ENCODE assay signal across 10 cellular contexts in genomic region chr19:50794778-50795664, GRCh38. TPM values are rescaled to one million over a fixed set of nuclear protein-coding genes. Genes with fewer than 3 reads are reported as not detected.
DNase-seq lines count a peak whose midpoint lies in the region; ATAC-seq, FAIRE-seq and TF ChIP-seq lines count a peak whose summit lies in the region.
"Had no signal": no experiment of that assay in that cellular context is flagged by ENCODE, and none has a peak within 500 bp of the region (broad histone marks: within the 10 kb centered on the region; RNA-seq: fewer than 3 reads in every experiment).

No MANE protein-coding gene starts in this region.

- H3K27me3 ChIP-seq in mammary epithelial cell (ENCODE audit: insufficient read depth, low read length) = no peaks in the 10 kb centered on the region

- WGBS in A549 (ENCODE audit: missing lambda C conversion rate) = 50% methylated on average over 17 of the region's 23 CpGs
- 60% methylated on average over 14 of the region's 23 CpGs for WGBS in mammary epithelial cell (ENCODE audit: low coverage, missing lambda C conversion rate)

- DNase-seq in A549 (ENCODE audit: low read depth in 1 of 2, low spot score in 1 of 2) (peak in 1 of 2 experiments; percentile 67), NCI-H524 treated with DMSO at 0.1 percent for 48 hours (lab: John Stamatoyannopoulos, UW) (peak; percentile 26), mammary epithelial cell (no peak), HPDE6-E6E7 (ENCODE audit: extremely low spot score) (no peak), islet precursor cell (no peak), GM19240 (ENCODE audit: insufficient read length, low spot score) (no peak)
- DNase-seq: head of caudate nucleus, T-helper 9 cell had no signal

- BruUV-seq in mammary epithelial cell (replicated peaks; lab: Mats Ljungman, UMichigan) = no TSS peak

- no peak overlapping the region for H2AFZ ChIP-seq in mammary epithelial cell (ENCODE audit: low read depth, low read length)

- ATAC-seq in A549 = peak; percentile 31 to 62
- ATAC-seq in GM18511 (IDR thresholded peaks at IDR 0.05; ENCODE audit: unreplicated experiment) = no peak

- POLR2A ChIA-PET in A549 (lab: Yijun Ruan, JAX) = interaction anchor here (0.6 to 3.1 kb wide), 4 partner anchors 9 to 127 kb away, joined by 3 to 26 read pairs (median 6); no protein-coding TSS in a partner anchor

- H3K27ac ChIP-seq in A549 = no peak overlapping the region
- H3K27ac ChIP-seq in mammary epithelial cell (ENCODE audit: insufficient read depth, low read depth, low read length) = no peak overlapping the region

- peaks cover 21% of the 10 kb centered on the region for H3K36me3 ChIP-seq in mammary epithelial cell (ENCODE audit: insufficient read depth, low read length)

- CTCF ChIA-PET in A549 (lab: Yijun Ruan, JAX) = interaction anchor here (0.7 to 11.9 kb wide), 6 partner anchors 10 to 257 kb away, joined by 3 to 121 read pairs (median 3); no protein-coding TSS in a partner anchor
- CTCF ChIA-PET in mammary epithelial cell (lab: Charles Lee; ENCODE audit: low non-redundant PET) = no interaction called here

- no peak overlapping the region for H3K9ac ChIP-seq in mammary epithelial cell (ENCODE audit: insufficient read depth, low read length)

- H3K9me3 ChIP-seq in A549 = no peaks in the 10 kb centered on the region
- H3K9me3 ChIP-seq in mammary epithelial cell (replicated peaks; ENCODE audit: insufficient read depth, low read length) = no peaks in the 10 kb centered on the region

- peaks cover 27% of the 10 kb centered on the region for H3K79me2 ChIP-seq in mammary epithelial cell (ENCODE audit: insufficient read depth, low read length)

- TF ChIP-seq POLR2A in A549 (IDR thresholded peaks at IDR 0.05; ENCODE audit: low read length) (peak; percentile 33; the same call in 1 of the 2 replicates), GM10847 (IDR thresholded peaks at IDR 0.05; ENCODE audit: extremely low read depth, insufficient read length) (peak; percentile 48)

- H3K4me2 ChIP-seq in A549 (0 out of 3 replicates have a peak overlapping the region, but pooled peaks have one; percentile 0), mammary epithelial cell (ENCODE audit: insufficient read depth, low read depth, low read length) (no peak overlapping the region)

- peaks cover 7% of the 10 kb centered on the region for H4K20me1 ChIP-seq in mammary epithelial cell (ENCODE audit: insufficient read depth, low read length)

- peak; percentile 13 for FAIRE-seq in A549 (lab: Jason Lieb, UNC)

- H3K4me1 ChIP-seq in A549 (peaks cover 9% of the 10 kb centered on the region; the same call in 2 of the 3 replicates), mammary epithelial cell (ENCODE audit: insufficient read depth, low read length) (no peaks in the 10 kb centered on the region)

- intact Hi-C loops in mammary epithelial cell (cut with micrococcal nuclease) = loop anchor here (2.0 kb wide), 1 partner anchor 128 kb away; no protein-coding TSS in a partner anchor

- no peak overlapping the region for H3K4me3 ChIP-seq in A549
- H3K4me3 ChIP-seq in mammary epithelial cell (replicated peaks in 1 of 3; ENCODE audit: insufficient read depth in 1 of 3, low read depth in 2 of 3, low read length in 3 of 3) = no peak overlapping the region

- in situ Hi-C loops in mammary epithelial cell (cut with MboI; ENCODE audit: low sequenced_read_pairs in 2 of 2) = loop anchor here in 1 of 2 donors (10.0 to 25.0 kb wide), 2 partner anchors 130 to 258 kb away; no protein-coding TSS in a partner anchor

- dilution Hi-C loops in mammary epithelial cell (cut with HindIII; ENCODE audit: low sequenced_read_pairs) = loop anchor here (5.0 kb wide), 1 partner anchor 92 kb away; no protein-coding TSS in a partner anchor

- TF ChIP-seq EP300 in A549 (IDR thresholded peaks at IDR 0.05) = no peak

- no peak for TF ChIP-seq RAD21 in A549 (conservative IDR thresholded peaks at IDR 0.05 in 1 of 2, IDR thresholded peaks at IDR 0.05 in 1 of 2)

- no peak; the same call in 2 of the 3 replicates for TF ChIP-seq CTCF in A549 (IDR thresholded peaks at IDR 0.05)
- peak; percentile 19 to 47 for TF ChIP-seq CTCF in mammary epithelial cell (conservative IDR thresholded peaks at IDR 0.05 in 1 of 2, IDR thresholded peaks at IDR 0.05 in 1 of 2; ENCODE audit: extremely low read depth in 1 of 2, insufficient read depth in 1 of 2, low read depth in 1 of 2, low read length in 2 of 2)

TF ChIP-seq in A549, 52 proteins besides CTCF, POLR2A, EP300 and RAD21 (continues in another document):
- TF ChIP-seq, protein P1, sequence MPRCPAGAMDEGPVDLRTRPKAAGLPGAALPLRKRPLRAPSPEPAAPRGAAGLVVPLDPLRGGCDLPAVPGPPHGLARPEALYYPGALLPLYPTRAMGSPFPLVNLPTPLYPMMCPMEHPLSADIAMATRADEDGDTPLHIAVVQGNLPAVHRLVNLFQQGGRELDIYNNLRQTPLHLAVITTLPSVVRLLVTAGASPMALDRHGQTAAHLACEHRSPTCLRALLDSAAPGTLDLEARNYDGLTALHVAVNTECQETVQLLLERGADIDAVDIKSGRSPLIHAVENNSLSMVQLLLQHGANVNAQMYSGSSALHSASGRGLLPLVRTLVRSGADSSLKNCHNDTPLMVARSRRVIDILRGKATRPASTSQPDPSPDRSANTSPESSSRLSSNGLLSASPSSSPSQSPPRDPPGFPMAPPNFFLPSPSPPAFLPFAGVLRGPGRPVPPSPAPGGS (IDR thresholded peaks at IDR 0.05) = 0 out of 3 replicates have a peak, but pooled peaks have one; percentile 17
- TF ChIP-seq JUN (IDR thresholded peaks at IDR 0.05) = peak; percentile 56 to 91
- peak; percentile 69 for TF ChIP-seq RARB (CRISPR knock-in tag; IDR thresholded peaks at IDR 0.05)
- TF ChIP-seq SMC3 (IDR thresholded peaks at IDR 0.05) = no peak; the same call in 2 of the 3 replicates
- TF ChIP-seq GATA3 (IDR thresholded peaks at IDR 0.05; ENCODE audit: borderline replicate concordance) = peak; percentile 37
- TF ChIP-seq FOSL2 (IDR thresholded peaks at IDR 0.05) = no peak
- TF ChIP-seq FOSL2 (CRISPR knock-in tag; IDR thresholded peaks at IDR 0.05) = 0 out of 2 replicates have a peak, but pooled peaks have one; percentile 19
- peak; percentile 66; the same call in 1 of the 2 replicates for TF ChIP-seq HMGXB4 (CRISPR knock-in tag; IDR thresholded peaks at IDR 0.05; ENCODE audit: borderline replicate concordance)

RNA-seq across cellular contexts. Expression of gene ACP4, which starts 4.8 kb away (rescaled TPM):
- polyA plus RNA-seq in A549 (2011; rRNA removed) (not detected in 2 replicates), A549 (2017; fragmentation: RNase III; extraction: RNeasy Plus Mini Kit Qiagen cat#74134 plus additional on column Dnase treatment) (not detected in 3 replicates), mammary epithelial cell (not detected)
- polyA plus RNA-seq in A549 (2012; cell fraction: cytosol; rRNA removed) = not detected in 2 replicates
- not detected in 2 replicates for polyA plus RNA-seq in A549 (2012; cell fraction: nucleus; rRNA removed)
- not detected in 2 replicates for polyA minus RNA-seq in A549 (2011; rRNA and poly(A)+ RNA removed)
- not detected for total RNA-seq in mammary epithelial cell
- not detected for polyA minus RNA-seq in mammary epithelial cell

RNA-seq across cellular contexts. Expression of gene GPR32, which starts 24.8 kb away (rescaled TPM):
- not detected in 2 replicates for polyA plus RNA-seq in A549 (2011; rRNA removed)
- polyA plus RNA-seq in A549 (2012; cell fraction: cytosol; rRNA removed) = not detected in 2 replicates
- not detected in 2 replicates for polyA plus RNA-seq in A549 (2012; cell fraction: nucleus; rRNA removed)
- not detected in 3 replicates for polyA plus RNA-seq in A549 (2017; fragmentation: RNase III; extraction: RNeasy Plus Mini Kit Qiagen cat#74134 plus additional on column Dnase treatment)
- polyA minus RNA-seq in A549 (2011; rRNA and poly(A)+ RNA removed) = not detected in 2 replicates
- not detected for total RNA-seq in mammary epithelial cell
- polyA plus RNA-seq in mammary epithelial cell = not detected
- polyA minus RNA-seq in mammary epithelial cell = not detected

RNA-seq across cellular contexts. Expression of gene KLK1, which starts 28.6 kb away (rescaled TPM):
- polyA plus RNA-seq in A549 (2011; rRNA removed) = 0.25 and 0.30 TPM in 2 replicates
- polyA plus RNA-seq in A549 (2012; cell fraction: cytosol; rRNA removed) = 0.11 and 0.12 TPM in 2 replicates
- 0.07 and 0.12 TPM in 2 replicates for polyA plus RNA-seq in A549 (2012; cell fraction: nucleus; rRNA removed)
- polyA plus RNA-seq in A549 (2017; fragmentation: RNase III; extraction: RNeasy Plus Mini Kit Qiagen cat#74134 plus additional on column Dnase treatment) = not detected in 3 replicates
- polyA minus RNA-seq in A549 (2011; rRNA and poly(A)+ RNA removed) = 0.97 TPM in 1 of 2 replicates, not detected in the other
- total RNA-seq in mammary epithelial cell = under 1 TPM in 1 of 2 donors, not detected in 1; 0.54 TPM
- 0.63 TPM for polyA plus RNA-seq in mammary epithelial cell
- polyA minus RNA-seq in mammary epithelial cell = 7.7 TPM

RNA-seq across cellular contexts. Expression of gene KLK15, which starts 38.4 kb away (rescaled TPM):
- polyA plus RNA-seq in A549 (2011; rRNA removed) (not detected in 2 replicates), A549 (2017; fragmentation: RNase III; extraction: RNeasy Plus Mini Kit Qiagen cat#74134 plus additional on column Dnase treatment) (not detected in 3 replicates), mammary epithelial cell (not detected)
- polyA plus RNA-seq in A549 (2012; cell fraction: cytosol; rRNA removed) = not detected in 2 replicates
- not detected in 2 replicates for polyA plus RNA-seq in A549 (2012; cell fraction: nucleus; rRNA removed)
- not detected in 2 replicates for polyA minus RNA-seq in A549 (2011; rRNA and poly(A)+ RNA removed)
- total RNA-seq in mammary epithelial cell = not detected
- not detected for polyA minus RNA-seq in mammary epithelial cell

RNA-seq across cellular contexts. Expression of gene KLK3, which starts 59.7 kb away (rescaled TPM):
- not detected in 2 replicates for polyA plus RNA-seq in A549 (2011; rRNA removed)
- not detected in 2 replicates for polyA plus RNA-seq in A549 (2012; cell fraction: cytosol; rRNA removed)
- polyA plus RNA-seq in A549 (2012; cell fraction: nucleus; rRNA removed) = not detected in 2 replicates
- polyA plus RNA-seq in A549 (2017; fragmentation: RNase III; extraction: RNeasy Plus Mini Kit Qiagen cat#74134 plus additional on column Dnase treatment) = not detected in 3 replicates
- not detected in 2 replicates for polyA minus RNA-seq in A549 (2011; rRNA and poly(A)+ RNA removed)
- not detected for total RNA-seq in mammary epithelial cell
- not detected for polyA plus RNA-seq in mammary epithelial cell
- not detected for polyA minus RNA-seq in mammary epithelial cell
